In genomic region chr19:6458695-6459355, GRCh38 we compare ENCODE assay signal across 8 cellular contexts. TPM values are rescaled to one million over a fixed set of nuclear protein-coding genes. Genes with fewer than 3 reads are reported as not detected.
DNase-seq lines count a peak whose midpoint lies in the region; ATAC-seq lines count a peak whose summit lies in the region.

No MANE protein-coding gene starts in this region.

- ATAC-seq in stimulated activated naive B cell treated with anti-CD40 and anti-IgM and Interleukin-4, amounts not matched to agents 10 μg/mL and 1 μg/mL and 100 μg/mL, for 72 hours (replicated peaks) = no peak
- no peak for ATAC-seq in HG02623 (IDR thresholded peaks at IDR 0.05; ENCODE audit: unreplicated experiment)

- peaks cover 16% of the 10 kb centered on the region for H3K27me3 ChIP-seq in iPS-20b (ENCODE audit: insufficient read depth, low read length)

- H3K9ac ChIP-seq in iPS-20b (ENCODE audit: low read depth, low read length) = peak overlapping the region; percentile 27; the same call in 1 of the 2 replicates

- no peaks in the 10 kb centered on the region for H3K27me3 Mint-ChIP-seq in activated T-helper 2 cell treated with anti-CD3 and anti-CD28 coated beads, Interferon-gamma antibody, Interleukin-2, Interleukin-4, amounts not matched to agents 10 μg/mL and 5 μg/mL and 100 μg/mL, durations not matched to agents 14 hours and 24 hours and 36 hours (ENCODE audit: low read depth)
- peaks cover 4 to 7% of the 10 kb centered on the region in 2 donors for H3K27me3 Mint-ChIP-seq in stimulated activated naive B cell treated with anti-CD40 and anti-IgM and Interleukin-4, amounts not matched to agents 10 μg/mL and 1 μg/mL and 100 μg/mL, for 72 hours

- H3K4me1 Mint-ChIP-seq in activated T-helper 2 cell treated with anti-CD3 and anti-CD28 coated beads, Interferon-gamma antibody, Interleukin-2, Interleukin-4, amounts not matched to agents 10 μg/mL and 5 μg/mL and 100 μg/mL, durations not matched to agents 14 hours and 24 hours and 36 hours (ENCODE audit: low read depth) = peaks cover 7% of the 10 kb centered on the region
- H3K4me1 Mint-ChIP-seq in stimulated activated naive B cell treated with anti-CD40 and anti-IgM and Interleukin-4, amounts not matched to agents 10 μg/mL and 1 μg/mL and 100 μg/mL, for 72 hours = peaks cover 19 to 34% of the 10 kb centered on the region in 2 donors

- H3K36me3 Mint-ChIP-seq in activated T-helper 2 cell treated with anti-CD3 and anti-CD28 coated beads, Interferon-gamma antibody, Interleukin-2, Interleukin-4, amounts not matched to agents 10 μg/mL and 5 μg/mL and 100 μg/mL, durations not matched to agents 14 hours and 24 hours and 36 hours (ENCODE audit: low read depth) = peaks cover 27% of the 10 kb centered on the region
- peaks cover 24 to 27% of the 10 kb centered on the region in 2 donors for H3K36me3 Mint-ChIP-seq in stimulated activated naive B cell treated with anti-CD40 and anti-IgM and Interleukin-4, amounts not matched to agents 10 μg/mL and 1 μg/mL and 100 μg/mL, for 72 hours

- peak; percentile 34 for DNase-seq in DMS53 (lab: John Stamatoyannopoulos, UW)
- DNase-seq in DMS53 treated with DMSO at 0.1 percent for 48 hours (lab: John Stamatoyannopoulos, UW; ENCODE audit: unreplicated experiment) = no peak
- DNase-seq in activated T-helper 2 cell treated with anti-CD3 and anti-CD28 coated beads, Interferon-gamma antibody, Interleukin-2, Interleukin-4, amounts not matched to agents 10 μg/mL and 5 μg/mL and 100 μg/mL, durations not matched to agents 14 hours and 24 hours and 36 hours (ENCODE audit: low spot score) = no peak
- no peak for DNase-seq in stimulated activated naive B cell treated with anti-CD40 and anti-IgM and Interleukin-4, amounts not matched to agents 10 μg/mL and 1 μg/mL and 100 μg/mL, for 72 hours
- no peak for DNase-seq in NCI-H2029 (lab: John Stamatoyannopoulos, UW)
- no peak for DNase-seq in DMS79 treated with DMSO at 0.1 percent for 48 hours (lab: John Stamatoyannopoulos, UW)

- H3K36me3 ChIP-seq in iPS-20b (ENCODE audit: insufficient read depth, low read depth, low read length) = peaks cover 16% of the 10 kb centered on the region

- H3K27ac ChIP-seq in iPS-20b (ENCODE audit: low read length) = no peak overlapping the region

- H3K27ac Mint-ChIP-seq in activated T-helper 2 cell treated with anti-CD3 and anti-CD28 coated beads, Interferon-gamma antibody, Interleukin-2, Interleukin-4, amounts not matched to agents 10 μg/mL and 5 μg/mL and 100 μg/mL, durations not matched to agents 14 hours and 24 hours and 36 hours = peak overlapping the region; percentile 48
- H3K27ac Mint-ChIP-seq in stimulated activated naive B cell treated with anti-CD40 and anti-IgM and Interleukin-4, amounts not matched to agents 10 μg/mL and 1 μg/mL and 100 μg/mL, for 72 hours = peak overlapping the region; percentile 91

- intact Hi-C loops in activated T-helper 2 cell treated with anti-CD3 and anti-CD28 coated beads, Interferon-gamma antibody, Interleukin-2, Interleukin-4, amounts not matched to agents 10 μg/mL and 5 μg/mL and 100 μg/mL, durations not matched to agents 14 hours and 24 hours and 36 hours (cut with micrococcal nuclease) = no loop called here

- H3K9me3 Mint-ChIP-seq in activated T-helper 2 cell treated with anti-CD3 and anti-CD28 coated beads, Interferon-gamma antibody, Interleukin-2, Interleukin-4, amounts not matched to agents 10 μg/mL and 5 μg/mL and 100 μg/mL, durations not matched to agents 14 hours and 24 hours and 36 hours = peaks cover 14% of the 10 kb centered on the region
- peaks cover 0 to 7% of the 10 kb centered on the region in 2 donors for H3K9me3 Mint-ChIP-seq in stimulated activated naive B cell treated with anti-CD40 and anti-IgM and Interleukin-4, amounts not matched to agents 10 μg/mL and 1 μg/mL and 100 μg/mL, for 72 hours

- no peaks in the 10 kb centered on the region; the same call in 1 of the 2 replicates for H3K4me1 ChIP-seq in iPS-20b (ENCODE audit: insufficient read depth, low read length)

- H3K4me3 ChIP-seq in iPS-20b (ENCODE audit: low read length) = peak overlapping the region; percentile 91

- peak overlapping the region; percentile 86 for H3K4me3 Mint-ChIP-seq in activated T-helper 2 cell treated with anti-CD3 and anti-CD28 coated beads, Interferon-gamma antibody, Interleukin-2, Interleukin-4, amounts not matched to agents 10 μg/mL and 5 μg/mL and 100 μg/mL, durations not matched to agents 14 hours and 24 hours and 36 hours (ENCODE audit: low read depth)
- H3K4me3 Mint-ChIP-seq in stimulated activated naive B cell treated with anti-CD40 and anti-IgM and Interleukin-4, amounts not matched to agents 10 μg/mL and 1 μg/mL and 100 μg/mL, for 72 hours = peak overlapping the region; percentile 85 to 92

- peaks cover 5% of the 10 kb centered on the region for H3K9me3 ChIP-seq in iPS-20b (ENCODE audit: insufficient read depth, low read depth, low read length)

RNA-seq across cellular contexts. Expression of gene SLC25A23, which starts 0.8 kb away (rescaled TPM):
- 20.1 and 27.3 TPM in 2 replicates for total RNA-seq in activated T-helper 2 cell treated with anti-CD3 and anti-CD28 coated beads, Interferon-gamma antibody, Interleukin-2, Interleukin-4, amounts not matched to agents 10 μg/mL and 5 μg/mL and 100 μg/mL, durations not matched to agents 14 hours and 24 hours and 36 hours

RNA-seq across cellular contexts. Expression of gene CRB3, which starts 5.2 kb away (rescaled TPM):
- total RNA-seq in activated T-helper 2 cell treated with anti-CD3 and anti-CD28 coated beads, Interferon-gamma antibody, Interleukin-2, Interleukin-4, amounts not matched to agents 10 μg/mL and 5 μg/mL and 100 μg/mL, durations not matched to agents 14 hours and 24 hours and 36 hours = 0.46 TPM in 1 of 2 replicates, not detected in the other

RNA-seq across cellular contexts. Expression of gene DENND1C, which starts 22.8 kb away (rescaled TPM):
- total RNA-seq in activated T-helper 2 cell treated with anti-CD3 and anti-CD28 coated beads, Interferon-gamma antibody, Interleukin-2, Interleukin-4, amounts not matched to agents 10 μg/mL and 5 μg/mL and 100 μg/mL, durations not matched to agents 14 hours and 24 hours and 36 hours = 64.3 and 70.0 TPM in 2 replicates

RNA-seq across cellular contexts. Expression of gene SLC25A41, which starts 25.3 kb away (rescaled TPM):
- total RNA-seq in activated T-helper 2 cell treated with anti-CD3 and anti-CD28 coated beads, Interferon-gamma antibody, Interleukin-2, Interleukin-4, amounts not matched to agents 10 μg/mL and 5 μg/mL and 100 μg/mL, durations not matched to agents 14 hours and 24 hours and 36 hours = 0.30 and 0.32 TPM in 2 replicates

RNA-seq across cellular contexts. Expression of gene KHSRP, which starts 34.2 kb away (rescaled TPM):
- total RNA-seq in activated T-helper 2 cell treated with anti-CD3 and anti-CD28 coated beads, Interferon-gamma antibody, Interleukin-2, Interleukin-4, amounts not matched to agents 10 μg/mL and 5 μg/mL and 100 μg/mL, durations not matched to agents 14 hours and 24 hours and 36 hours = 405 and 413 TPM in 2 replicates
